In genomic region chr11:106568632-106569031, GRCh38 we compare ENCODE assay signal across 30 cellular contexts.
"Had no signal": no experiment of that assay in that cellular context is flagged by ENCODE, and none has a peak within 500 bp of the region (broad histone marks: within the 10 kb centered on the region; RNA-seq: fewer than 3 reads in every experiment).

No MANE protein-coding gene starts in this region.

- H3K4me3 ChIP-seq: adrenal gland, ascending aorta, body of pancreas, breast epithelium, cardiac muscle cell had no signal

- DNase-seq: activated effector memory CD4-positive, alpha-beta T cell treated with anti-CD3 and anti-CD28 coated beads, Interleukin-2, amount 50 U/mL, for 16 hours; activated effector memory CD4-positive, alpha-beta T cell treated with Interleukin-2 at 50 U/mL for 16 hours; activated gamma-delta T cell; activated gamma-delta T cell treated with Interleukin-2 at 50 U/mL for 16 hours; activated naive CD4-positive, alpha-beta T cell; activated naive CD4-positive, alpha-beta T cell treated with anti-CD3 and anti-CD28 coated beads for 36 hours; activated naive CD4-positive, alpha-beta T cell treated with anti-CD3 and anti-CD28 coated beads, Interleukin-2, amount 10 ng/mL, durations not matched to agents 7 days and 5 days; activated naive CD4-positive, alpha-beta T cell treated with anti-CD3 and anti-CD28 coated beads, Interleukin-2, amount 50 U/mL, for 16 hours; activated naive CD4-positive, alpha-beta T cell treated with Interleukin-2 at 50 U/mL for 16 hours; activated naive CD8-positive, alpha-beta T cell treated with anti-CD3 and anti-CD28 coated beads for 36 hours; activated naive CD8-positive, alpha-beta T cell treated with anti-CD3 and anti-CD28 coated beads, Interleukin-2, amount 10 ng/mL, durations not matched to agents 7 days and 5 days; activated naive CD8-positive, alpha-beta T cell treated with anti-CD3 and anti-CD28 coated beads, Interleukin-2, amount 50 U/mL, for 24 hours; activated T-cell treated with anti-CD3 and anti-CD28 coated beads, Interleukin-2, amount 50 U/mL, for 1 hour; activated T-cell treated with anti-CD3 and anti-CD28 coated beads, Interleukin-2, amount 50 U/mL, for 24 hours; activated T-cell treated with anti-CD3 and anti-CD28 coated beads, Interleukin-2, amount 50 U/mL, for 4 hours; activated T-cell treated with anti-CD3 and anti-CD28 coated beads, Interleukin-2, amount 50 U/mL, for 48 hours; activated T-cell treated with anti-CD3 and anti-CD28 coated beads, Interleukin-2, amount 50 U/mL, for 72 hours; adrenal gland; amniotic stem cell; amygdala; anterior cingulate cortex; aorta; body of pancreas; brain microvascular endothelial cell; caudate nucleus; central memory CD4-positive, alpha-beta T cell; cerebellar nuclear complex had no signal

- H3K36me3 ChIP-seq: adrenal gland, ascending aorta, brain microvascular endothelial cell, breast epithelium, cardiac muscle cell had no signal

- H3K9me3 ChIP-seq: adrenal gland, ascending aorta, body of pancreas, breast epithelium had no signal

- H3K27me3 ChIP-seq: adrenal gland, ascending aorta, body of pancreas, brain microvascular endothelial cell, breast epithelium, cardiac muscle cell had no signal

- H3K27ac ChIP-seq: adrenal gland, ascending aorta, body of pancreas, brain microvascular endothelial cell, breast epithelium, cardiac muscle cell had no signal
